Comparison of ENCODE assay signal across 10 cellular contexts in the genomic region with DNA sequence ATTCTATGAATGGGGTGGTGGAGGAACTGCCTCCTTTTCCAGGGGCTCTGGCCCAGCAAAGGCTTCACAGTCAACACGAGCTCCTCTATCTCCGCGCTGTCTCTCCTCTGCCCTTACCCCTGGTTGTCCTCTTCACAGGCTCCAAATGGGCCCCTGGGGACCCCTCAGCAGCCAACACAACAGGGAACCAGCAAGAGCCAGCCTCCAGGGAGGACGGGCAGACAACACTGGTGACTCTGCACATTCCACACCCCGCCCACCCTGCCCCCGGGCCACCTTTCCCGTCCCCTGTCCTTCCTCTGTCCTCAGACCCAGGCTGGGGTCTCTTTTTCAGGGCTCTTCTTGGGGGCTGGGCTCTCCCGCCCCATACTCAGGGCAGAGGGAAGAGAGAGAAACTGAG. TPM values are rescaled to one million over a fixed set of nuclear protein-coding genes. Genes with fewer than 3 reads are reported as not detected.
DNase-seq lines count a peak whose midpoint lies in the region; ATAC-seq and TF ChIP-seq lines count a peak whose summit lies in the region.
"Had no signal": no experiment of that assay in that cellular context is flagged by ENCODE, and none has a peak within 500 bp of the region (broad histone marks: within the 10 kb centered on the region; RNA-seq: fewer than 3 reads in every experiment).

No MANE protein-coding gene starts in this region.

- H3K27me3 ChIP-seq in adipocyte (replicated peaks; ENCODE audit: control insufficient read depth, insufficient read depth, low read length) (no peaks in the 10 kb centered on the region), right lobe of liver (no peaks in the 10 kb centered on the region)

- no peak overlapping the region for H3K27ac ChIP-seq in right lobe of liver

- no peak for TF ChIP-seq POLR2A in right lobe of liver (IDR thresholded peaks at IDR 0.05)

- H3K36me3 ChIP-seq in adipocyte (ENCODE audit: control insufficient read depth, insufficient read depth, low read length, severe bottlenecking) (no peaks in the 10 kb centered on the region), right lobe of liver (no peaks in the 10 kb centered on the region)

- 3% methylated on average over 5 of the region's 8 CpGs for WGBS in right lobe of liver (ENCODE audit: insufficient coverage, low coverage, low lambda C conversion rate, missing lambda C conversion rate)

- DNase-seq in Right ventricle myocardium superior (no peak), cardiac septum (ENCODE audit: low spot score) (no peak), adipocyte (ENCODE audit: low read depth) (no peak), right lobe of liver (no peak), GOT3 (lab: John Stamatoyannopoulos, UW) (no peak), SKM-1 treated with dmso at 0.1 percent for 144 hours (lab: John Stamatoyannopoulos, UW; ENCODE audit: unreplicated experiment) (no peak)
- DNase-seq in activated CD4-positive, CD25-positive, alpha-beta regulatory T cell treated with anti-CD3 and anti-CD28 coated beads, Interleukin-2, amount 50 U/mL, for 72 hours, result no peak

- peak overlapping the region; percentile 64 for H3K9ac ChIP-seq in adipocyte (ENCODE audit: low read length)

- TF ChIP-seq CTCF in right lobe of liver (IDR thresholded peaks at IDR 0.05), result no peak

- peak overlapping the region; percentile 6 for H3K4me3 ChIP-seq in adipocyte (ENCODE audit: low read length)
- peak overlapping the region in 2 of 3 donors; percentile 9 to 15 for H3K4me3 ChIP-seq in right lobe of liver

- H3K9me3 ChIP-seq in adipocyte (ENCODE audit: control insufficient read depth, low read length) (no peaks in the 10 kb centered on the region), right lobe of liver (no peaks in the 10 kb centered on the region)

- H3K4me1 ChIP-seq in adipocyte (ENCODE audit: control insufficient read depth, insufficient read depth, low read length) (peaks cover 38% of the 10 kb centered on the region), right lobe of liver (peaks cover 0 to 27% (median 13%) of the 10 kb centered on the region in 4 donors)

- ATAC-seq in Right ventricle myocardium superior (ENCODE audit: poor library complexity) (peak; percentile 39), right lobe of liver (peak; percentile 12 to 40 (median 28)), HG02571 (IDR thresholded peaks at IDR 0.05; ENCODE audit: unreplicated experiment) (no peak)

- intact Hi-C loops in Right ventricle myocardium superior (cut with DNase I), result loop anchor here (1.0 kb wide), 1 partner anchor 65 kb away; no protein-coding TSS in a partner anchor
- intact Hi-C loops in cardiac septum (cut with DNase I), result loop anchor here (1.0 kb wide), 1 partner anchor 64 kb away; no protein-coding TSS in a partner anchor
- intact Hi-C loops in right lobe of liver (cut with DNase I), result loop anchor here (1.0 to 2.0 kb wide), 2 partner anchors 65 to 66 kb away; no protein-coding TSS in a partner anchor

RNA-seq across cellular contexts. Expression of a gene that starts 17.5 kb away (rescaled TPM):
- total RNA-seq in Right ventricle myocardium superior (16.4 TPM), cardiac septum (19.7 TPM), right lobe of liver (1 to 10 TPM; 4.9 to 7.8 (median 6.5) TPM)

RNA-seq across cellular contexts. Expression of a gene that starts 56.0 kb away (rescaled TPM):
- not detected for total RNA-seq in Right ventricle myocardium superior
- not detected for total RNA-seq in cardiac septum
- not detected for total RNA-seq in right lobe of liver
- total RNA-seq: dermis microvascular lymphatic vessel endothelial cell, ureter had no signal
